ENCODE assay signal across 9 cellular contexts in the genomic region with DNA sequence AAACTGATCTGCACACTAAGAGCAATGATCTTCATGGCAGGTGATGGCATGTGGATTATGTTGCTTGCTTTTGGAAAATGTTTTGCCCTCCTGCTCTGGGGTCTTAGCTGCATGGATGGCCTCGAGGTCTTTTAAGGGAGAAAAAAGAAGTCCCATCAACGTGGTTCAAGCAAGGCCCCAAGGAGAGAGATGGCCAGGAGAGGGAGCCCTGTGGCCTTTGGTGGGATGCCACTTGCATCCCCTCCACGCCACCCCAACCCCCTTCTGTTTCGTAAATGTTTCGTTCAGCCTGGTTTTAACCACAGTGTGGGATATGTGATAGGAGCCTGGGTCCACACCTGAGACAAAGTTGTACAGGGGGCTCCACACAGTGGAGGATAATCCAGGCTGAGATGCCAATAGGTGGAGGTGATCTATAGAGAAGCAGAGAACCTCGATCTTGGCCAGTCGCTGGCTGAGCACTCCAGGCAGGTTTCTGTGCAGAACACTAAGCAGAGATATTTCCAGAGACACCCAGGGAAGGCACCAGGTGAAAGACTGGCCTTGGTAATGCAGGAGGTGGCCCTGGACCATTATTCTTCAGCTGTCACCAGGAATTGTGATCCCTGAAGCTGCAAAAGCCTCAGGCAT. TPM values are rescaled to one million over a fixed set of nuclear protein-coding genes. Genes with fewer than 3 reads are reported as not detected.
DNase-seq lines count a peak whose midpoint lies in the region; ATAC-seq and TF ChIP-seq lines count a peak whose summit lies in the region.
"Had no signal": no experiment of that assay in that cellular context is flagged by ENCODE, and none has a peak within 500 bp of the region (broad histone marks: within the 10 kb centered on the region; RNA-seq: fewer than 3 reads in every experiment).

No MANE protein-coding gene starts in this region.

- H3K27me3 ChIP-seq in NT2/D1 (ENCODE audit: insufficient read depth, insufficient read length), result peaks cover 3% of the 10 kb centered on the region
- H3K27me3 ChIP-seq in stomach, result no peaks in the 10 kb centered on the region
- H3K27me3 ChIP-seq: BLaER1 treated with 17β-estradiol and CSF1 and Interleukin-3, amounts not matched to agents 10 nM and 100 nM had no signal

- H3K4me1 Mint-ChIP-seq in stimulated activated effector memory CD8-positive, alpha-beta T cell treated with anti-CD3 and anti-CD28 coated beads, Interleukin-12 subunit alpha, Interleukin-12 subunit beta, amount 100 ng/mL, for 72 hours, result no peaks in the 10 kb centered on the region

- H3K4me3 ChIP-seq in NT2/D1 (ENCODE audit: insufficient read length, low read depth) (no peak overlapping the region), stomach (no peak overlapping the region)
- H3K4me3 ChIP-seq: BLaER1 treated with 17β-estradiol and CSF1 and Interleukin-3, amounts not matched to agents 10 nM and 100 nM had no signal

- TF ChIP-seq EP300 in stomach (IDR thresholded peaks at IDR 0.05), result no peak

- no peak for TF ChIP-seq POLR2A in erythroblast (IDR thresholded peaks at IDR 0.05; ENCODE audit: low read length)
- TF ChIP-seq POLR2A in stomach (IDR thresholded peaks at IDR 0.05), result no peak

- no peak overlapping the region for H3K4me3 Mint-ChIP-seq in stimulated activated effector memory CD8-positive, alpha-beta T cell treated with anti-CD3 and anti-CD28 coated beads, Interleukin-12 subunit alpha, Interleukin-12 subunit beta, amount 100 ng/mL, for 72 hours

- H3K36me3 ChIP-seq in NT2/D1 (ENCODE audit: insufficient read depth, insufficient read length, low read length) (no peaks in the 10 kb centered on the region), stomach (no peaks in the 10 kb centered on the region)
- H3K36me3 ChIP-seq: BLaER1 treated with 17β-estradiol and CSF1 and Interleukin-3, amounts not matched to agents 10 nM and 100 nM had no signal

- intact Hi-C loops in stomach (cut with DNase I; ENCODE audit: low total_unique reads), result no loop called here

- H3K4me1 ChIP-seq in NT2/D1 (ENCODE audit: insufficient read depth, insufficient read length) (no peaks in the 10 kb centered on the region), stomach (no peaks in the 10 kb centered on the region)

- TF ChIP-seq CTCF in stomach (IDR thresholded peaks at IDR 0.05), result peak in 5 of 7 experiments; percentile 25 to 77 (median 52)

- DNase-seq in NCI-H510A treated with DMSO at 0.1 percent for 48 hours (lab: John Stamatoyannopoulos, UW) (peak; percentile 7), NCI-H510A (lab: John Stamatoyannopoulos, UW) (no peak), NT2/D1 (ENCODE audit: low read depth, low spot score) (peak; percentile 40), erythroblast (lab: John Stamatoyannopoulos, UW) (peak; percentile 13 to 15), stomach (peak; percentile 68)
- DNase-seq in stimulated activated naive CD4-positive, alpha-beta T cell treated with Interleukin-2 at 50 U/mL for 16 hours (lab: John Stamatoyannopoulos, UW), result no peak
- no peak for DNase-seq in stimulated activated effector memory CD8-positive, alpha-beta T cell treated with anti-CD3 and anti-CD28 coated beads, Interleukin-12 subunit alpha, Interleukin-12 subunit beta, amount 100 ng/mL, for 72 hours (ENCODE audit: low spot score in 2 of 2)

- no peak overlapping the region for H3K27ac ChIP-seq in stomach
- H3K27ac ChIP-seq: BLaER1 treated with 17β-estradiol and CSF1 and Interleukin-3, amounts not matched to agents 10 nM and 100 nM had no signal

- H3K27ac Mint-ChIP-seq in stimulated activated effector memory CD8-positive, alpha-beta T cell treated with anti-CD3 and anti-CD28 coated beads, Interleukin-12 subunit alpha, Interleukin-12 subunit beta, amount 100 ng/mL, for 72 hours, result no peak overlapping the region

- no peak for ATAC-seq in stimulated activated effector memory CD8-positive, alpha-beta T cell treated with anti-CD3 and anti-CD28 coated beads, Interleukin-12 subunit alpha, Interleukin-12 subunit beta, amount 100 ng/mL, for 72 hours
- ATAC-seq in GM21381 (IDR thresholded peaks at IDR 0.05; ENCODE audit: unreplicated experiment), result no peak

- whole genome bisulfite sequencing in stomach, 5 donors, result 19 to 54% (median 38%) methylated on average over 7 of the region's 7 CpGs

- H3K36me3 Mint-ChIP-seq in stimulated activated effector memory CD8-positive, alpha-beta T cell treated with anti-CD3 and anti-CD28 coated beads, Interleukin-12 subunit alpha, Interleukin-12 subunit beta, amount 100 ng/mL, for 72 hours, result no peaks in the 10 kb centered on the region

- no peaks in the 10 kb centered on the region for H3K9me3 Mint-ChIP-seq in stimulated activated effector memory CD8-positive, alpha-beta T cell treated with anti-CD3 and anti-CD28 coated beads, Interleukin-12 subunit alpha, Interleukin-12 subunit beta, amount 100 ng/mL, for 72 hours

- H3K9ac ChIP-seq in NT2/D1 (ENCODE audit: insufficient read length, low read depth), result no peak overlapping the region
- H3K9ac ChIP-seq: BLaER1 treated with 17β-estradiol and CSF1 and Interleukin-3, amounts not matched to agents 10 nM and 100 nM had no signal

- H3K9me3 ChIP-seq in NT2/D1 (ENCODE audit: insufficient read depth, low read length) (no peaks in the 10 kb centered on the region), stomach (no peaks in the 10 kb centered on the region)
- H3K9me3 ChIP-seq: BLaER1 treated with 17β-estradiol and CSF1 and Interleukin-3, amounts not matched to agents 10 nM and 100 nM had no signal

RNA-seq across cellular contexts. Expression of a gene that starts 25.8 kb away (rescaled TPM):
- total RNA-seq in stomach, result 1 to 10 TPM in 3 of 5 donors, under 1 TPM in 1, not detected in 1; 0.43 to 4.6 (median 3.7) TPM
- under 1 TPM; 0.12 to 0.55 (median 0.15) TPM for polyA plus RNA-seq in stomach

Comparison
In these comparisons a context has a peak if more than half of its experiments do, and no peak if none do; other contexts are left out.
1. DNase-seq: peak in NCI-H510A treated with DMSO at 0.1 percent for 48 hours (single experiment), NT2/D1 (single experiment), erythroblast (2 of 2) and stomach (single experiment); none in NCI-H510A (single experiment), stimulated activated naive CD4-positive, alpha-beta T cell treated with Interleukin-2 at 50 U/mL for 16 hours (single experiment) and stimulated activated effector memory CD8-positive, alpha-beta T cell treated with anti-CD3 and anti-CD28 coated beads, Interleukin-12 subunit alpha, Interleukin-12 subunit beta, amount 100 ng/mL, for 72 hours (0 of 2).